In the genomic region with DNA sequence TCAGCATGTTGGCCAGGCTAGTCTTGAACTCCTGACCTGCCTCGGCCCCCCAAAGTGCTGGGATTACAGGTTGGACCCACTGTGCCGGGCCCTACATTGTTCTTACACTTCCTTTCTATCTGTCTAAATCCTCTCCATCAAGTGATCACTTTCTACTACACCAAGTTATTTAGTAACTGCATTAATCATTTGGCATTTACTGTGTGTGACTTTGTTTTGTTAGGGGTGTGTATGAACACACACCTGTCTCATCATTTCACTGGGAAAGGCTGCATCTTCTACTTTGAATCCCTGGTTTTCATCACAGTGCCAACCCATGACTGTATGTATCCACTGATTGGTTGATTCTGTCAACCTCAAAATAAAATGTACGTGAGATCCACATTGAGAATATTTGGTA, we compare ENCODE assay signal across 27 cellular contexts.
"Had no signal": no experiment of that assay in that cellular context is flagged by ENCODE, and none has a peak within 500 bp of the region (broad histone marks: within the 10 kb centered on the region; RNA-seq: fewer than 3 reads in every experiment).

No MANE protein-coding gene starts in this region.

- H3K36me3 Mint-ChIP-seq: stimulated activated effector memory CD8-positive, alpha-beta T cell treated with anti-CD3 and anti-CD28 coated beads, Interleukin-12 subunit alpha, Interleukin-12 subunit beta, amount 100 ng/mL, for 72 hours; type B pancreatic cell had no signal

- H3K4me3 Mint-ChIP-seq: stimulated activated effector memory CD8-positive, alpha-beta T cell treated with anti-CD3 and anti-CD28 coated beads, Interleukin-12 subunit alpha, Interleukin-12 subunit beta, amount 100 ng/mL, for 72 hours; stimulated activated memory B cell treated with anti-CD40 and anti-IgM and Interleukin-4, amounts not matched to agents 10 μg/mL and 1 μg/mL and 100 μg/mL, for 72 hours; stimulated activated naive B cell treated with anti-CD40 and anti-IgM and Interleukin-4, amounts not matched to agents 10 μg/mL and 1 μg/mL and 100 μg/mL, for 72 hours; stimulated activated naive CD8-positive, alpha-beta T cell treated with anti-CD3 and anti-CD28 coated beads, Interleukin-15, amount 100 ng/mL, for 72 hours; stimulated activated naive CD8-positive, alpha-beta T cell treated with anti-CD3 and anti-CD28 coated beads, Interleukin-15, Interleukin-2, amounts not matched to agents 100 ng/mL and 50 ng/mL, for 24 hours; type B pancreatic cell had no signal

- H3K27me3 Mint-ChIP-seq: stimulated activated memory B cell treated with anti-CD40 and anti-IgM and Interleukin-4, amounts not matched to agents 10 μg/mL and 1 μg/mL and 100 μg/mL, for 72 hours had no signal

- H3K4me1 ChIP-seq: stomach, suprapubic skin, testis, thyroid gland, tibial nerve, transverse colon, uterus, vagina had no signal

- H3K27ac Mint-ChIP-seq: stimulated activated effector memory CD8-positive, alpha-beta T cell treated with anti-CD3 and anti-CD28 coated beads, Interleukin-12 subunit alpha, Interleukin-12 subunit beta, amount 100 ng/mL, for 72 hours; stimulated activated memory B cell treated with anti-CD40 and anti-IgM and Interleukin-4, amounts not matched to agents 10 μg/mL and 1 μg/mL and 100 μg/mL, for 72 hours; stimulated activated naive B cell treated with anti-CD40 and anti-IgM and Interleukin-4, amounts not matched to agents 10 μg/mL and 1 μg/mL and 100 μg/mL, for 72 hours; stimulated activated naive CD8-positive, alpha-beta T cell treated with anti-CD3 and anti-CD28 coated beads, Interleukin-15, Interleukin-2, amounts not matched to agents 100 ng/mL and 50 ng/mL, for 24 hours; type B pancreatic cell had no signal

- H3K4me3 ChIP-seq: stomach, suprapubic skin, testis, thoracic aorta, thyroid gland, tibial artery, tibial nerve, transverse colon, upper lobe of left lung, upper lobe of right lung, uterus, vagina had no signal

- H3K9me3 Mint-ChIP-seq: type B pancreatic cell had no signal

- H3K27me3 ChIP-seq: stomach, suprapubic skin, testis, thyroid gland, tibial artery, tibial nerve, transverse colon, upper lobe of left lung, upper lobe of right lung, uterus, vagina had no signal

- H3K9me3 ChIP-seq: suprapubic skin, testis, thoracic aorta, thyroid gland, tibial artery, transverse colon, upper lobe of left lung, upper lobe of right lung, uterus, vagina had no signal

- H3K36me3 ChIP-seq: stomach, suprapubic skin, thoracic aorta, thyroid gland, tibial artery, tibial nerve, transverse colon, upper lobe of left lung, upper lobe of right lung, uterus, vagina had no signal

- DNase-seq: stimulated activated CD4-positive, alpha-beta T cell treated with anti-CD3 and anti-CD28 coated beads, Interleukin-2, amount 100 ng/mL, for 48 hours; stimulated activated CD4-positive, alpha-beta T cell treated with anti-CD3 and anti-CD28 coated beads, Interleukin-4, amount 100 ng/mL, for 1 hour; stimulated activated CD4-positive, alpha-beta T cell treated with anti-CD3 and anti-CD28 coated beads, Interleukin-4, amount 100 ng/mL, for 24 hours; stimulated activated CD4-positive, alpha-beta T cell treated with anti-CD3 and anti-CD28 coated beads, Interleukin-4, amount 100 ng/mL, for 4 hours; stimulated activated CD8-positive, alpha-beta memory T cell treated with anti-CD3 and anti-CD28 coated beads, Interleukin-4, amount 100 ng/mL, for 48 hours; stimulated activated naive B cell treated with anti-CD40 and anti-IgM and Interleukin-4, amounts not matched to agents 10 μg/mL and 1 μg/mL and 100 μg/mL, for 72 hours; stimulated activated naive CD4-positive, alpha-beta T cell; stimulated activated naive CD4-positive, alpha-beta T cell treated with Interleukin-2 at 50 U/mL for 16 hours; stimulated activated naive CD8-positive, alpha-beta T cell treated with anti-CD3 and anti-CD28 coated beads, Interleukin-15, amount 100 ng/mL, for 72 hours; stimulated activated naive CD8-positive, alpha-beta T cell treated with anti-CD3 and anti-CD28 coated beads, Interleukin-15, Interleukin-2, amounts not matched to agents 100 U/mL and 50 U/mL, for 24 hours; stomach; substantia nigra; testis; thyroid gland; tibial artery; transverse colon; upper lobe of left lung; upper lobe of right lung; uterus had no signal
